ENCODE assay signal across 19 cellular contexts in the genomic region with DNA sequence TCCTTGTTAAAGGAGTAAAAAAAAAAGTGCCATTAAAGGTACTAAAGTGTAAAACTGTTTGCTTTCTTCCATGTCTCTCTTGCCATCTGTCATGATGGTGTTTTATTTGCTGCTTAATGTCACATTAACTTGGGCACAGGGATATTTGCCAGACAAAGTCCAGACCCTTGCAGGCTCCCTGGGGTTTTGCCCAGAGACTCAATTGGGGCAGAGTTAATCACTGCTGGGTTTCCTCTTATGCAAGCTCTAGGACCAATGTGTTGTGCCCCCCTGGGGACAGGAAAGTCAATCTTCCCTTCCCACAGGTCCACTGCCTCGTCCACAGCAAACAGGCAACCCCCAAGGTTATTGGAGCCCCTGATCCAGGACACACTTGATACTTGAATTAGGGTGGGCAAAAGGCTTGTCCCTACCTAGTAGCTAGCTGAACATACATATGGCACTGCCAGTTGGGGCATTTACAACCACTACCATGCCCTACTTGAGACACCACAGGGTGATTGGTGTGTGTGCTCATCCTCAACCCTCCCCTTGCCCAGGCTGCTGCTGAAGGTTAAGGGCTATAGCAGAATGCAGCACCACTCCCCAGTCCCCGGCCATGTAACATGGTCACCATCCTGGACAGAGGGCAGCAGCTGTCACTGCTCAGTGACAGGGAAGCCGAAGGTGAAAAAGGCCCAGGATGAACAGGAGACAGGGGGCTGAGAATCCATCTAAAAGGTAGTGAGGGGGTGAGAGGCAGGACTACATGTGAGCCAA.
DNase-seq lines count a peak whose midpoint lies in the region; ATAC-seq and TF ChIP-seq lines count a peak whose summit lies in the region.
"Had no signal": no experiment of that assay in that cellular context is flagged by ENCODE, and none has a peak within 500 bp of the region (broad histone marks: within the 10 kb centered on the region; RNA-seq: fewer than 3 reads in every experiment).

No MANE protein-coding gene starts in this region.

- H3K9me3 Mint-ChIP-seq in mesothelial cell of epicardium, result peaks cover 3% of the 10 kb centered on the region
- H3K9me3 Mint-ChIP-seq: CD8-positive, alpha-beta T cell; GM23338 had no signal

- H3K4me1 Mint-ChIP-seq in mesothelial cell of epicardium, result peaks cover 2% of the 10 kb centered on the region
- H3K4me1 Mint-ChIP-seq: B cell had no signal

- intact Hi-C loops in left ventricle myocardium superior (cut with micrococcal nuclease), result no loop called here
- intact Hi-C loops in upper lobe of right lung (cut with DNase I), result no loop called here

- H3K4me1 ChIP-seq in right atrium auricular region, result no peaks in the 10 kb centered on the region
- no peaks in the 10 kb centered on the region for H3K4me1 ChIP-seq in upper lobe of right lung
- H3K4me1 ChIP-seq: BLaER1 treated with 17β-estradiol and CSF1 and Interleukin-3, amounts not matched to agents 10 nM and 100 nM had no signal

- H3K4me3 Mint-ChIP-seq in mesothelial cell of epicardium, result no peak overlapping the region
- H3K4me3 Mint-ChIP-seq: B cell; CD8-positive, alpha-beta T cell; GM23338 had no signal

- ATAC-seq in left ventricle myocardium superior, result peak; percentile 41
- ATAC-seq in upper lobe of right lung, result peak; percentile 15
- ATAC-seq: CD8-positive, alpha-beta T cell had no signal

- H3K27me3 ChIP-seq in right atrium auricular region (no peaks in the 10 kb centered on the region), upper lobe of right lung (no peaks in the 10 kb centered on the region)
- H3K27me3 ChIP-seq: BLaER1 treated with 17β-estradiol and CSF1 and Interleukin-3, amounts not matched to agents 10 nM and 100 nM had no signal

- H3K27ac ChIP-seq in right atrium auricular region (no peak overlapping the region), upper lobe of right lung (no peak overlapping the region)
- H3K27ac ChIP-seq: BLaER1 treated with 17β-estradiol and CSF1 and Interleukin-3, amounts not matched to agents 10 nM and 100 nM; HL-60 had no signal

- DNase-seq in NCI-H1417 (lab: John Stamatoyannopoulos, UW) (peak in 2 of 3 experiments; percentile 1 to 23), NCI-H1417 treated with DMSO at 0.1 percent for 48 hours (lab: John Stamatoyannopoulos, UW) (no peak), left ventricle myocardium superior (no peak), right atrium auricular region (ENCODE audit: low spot score) (no peak), NCI-H524 treated with DMSO at 0.1 percent for 48 hours (lab: John Stamatoyannopoulos, UW) (peak; percentile 23), upper lobe of right lung (no peak), mesothelial cell of epicardium (ENCODE audit: low spot score in 2 of 2, unreplicated experiment in 2 of 2) (no peak), Ammon's horn (ENCODE audit: low spot score) (no peak)
- DNase-seq: 8988T; Calu3; CD8-positive, alpha-beta T cell; DMS153; DMS79; GDM1; HCEC 1CT had no signal

- H3K9me3 ChIP-seq in right atrium auricular region (no peaks in the 10 kb centered on the region), upper lobe of right lung (no peaks in the 10 kb centered on the region)
- H3K9me3 ChIP-seq: BLaER1 treated with 17β-estradiol and CSF1 and Interleukin-3, amounts not matched to agents 10 nM and 100 nM had no signal

- no peak overlapping the region for H3K27ac Mint-ChIP-seq in mesothelial cell of epicardium
- H3K27ac Mint-ChIP-seq: B cell; CD8-positive, alpha-beta T cell; GM23338 had no signal

- H3K4me3 ChIP-seq in right atrium auricular region (no peak overlapping the region), upper lobe of right lung (no peak overlapping the region)
- H3K4me3 ChIP-seq: BLaER1 treated with 17β-estradiol and CSF1 and Interleukin-3, amounts not matched to agents 10 nM and 100 nM; GM23338 had no signal

- no peaks in the 10 kb centered on the region for H3K36me3 Mint-ChIP-seq in mesothelial cell of epicardium
- H3K36me3 Mint-ChIP-seq: CD8-positive, alpha-beta T cell had no signal

- H3K36me3 ChIP-seq in right atrium auricular region (no peaks in the 10 kb centered on the region), upper lobe of right lung (no peaks in the 10 kb centered on the region)
- H3K36me3 ChIP-seq: BLaER1 treated with 17β-estradiol and CSF1 and Interleukin-3, amounts not matched to agents 10 nM and 100 nM had no signal

- TF ChIP-seq CTCF in right atrium auricular region (IDR thresholded peaks at IDR 0.05), result no peak
- TF ChIP-seq CTCF in upper lobe of right lung (IDR thresholded peaks at IDR 0.05), result no peak
- no peak for TF ChIP-seq CTCF in mesothelial cell of epicardium (IDR thresholded peaks at IDR 0.05; ENCODE audit: unreplicated experiment)

- peaks cover 2% of the 10 kb centered on the region for H3K27me3 Mint-ChIP-seq in mesothelial cell of epicardium (ENCODE audit: low read depth)
- H3K27me3 Mint-ChIP-seq: B cell had no signal

Comparison
In these comparisons a context has a peak if more than half of its experiments do, and no peak if none do; other contexts are left out.
1. DNase-seq: peak in NCI-H1417 (2 of 3) and NCI-H524 treated with DMSO at 0.1 percent for 48 hours (single experiment); none in NCI-H1417 treated with DMSO at 0.1 percent for 48 hours (single experiment), left ventricle myocardium superior (single experiment), right atrium auricular region (single experiment), upper lobe of right lung (single experiment), mesothelial cell of epicardium (0 of 2) and Ammon's horn (single experiment).